Comparison of ENCODE assay signal across 3 cellular contexts in the genomic region with DNA sequence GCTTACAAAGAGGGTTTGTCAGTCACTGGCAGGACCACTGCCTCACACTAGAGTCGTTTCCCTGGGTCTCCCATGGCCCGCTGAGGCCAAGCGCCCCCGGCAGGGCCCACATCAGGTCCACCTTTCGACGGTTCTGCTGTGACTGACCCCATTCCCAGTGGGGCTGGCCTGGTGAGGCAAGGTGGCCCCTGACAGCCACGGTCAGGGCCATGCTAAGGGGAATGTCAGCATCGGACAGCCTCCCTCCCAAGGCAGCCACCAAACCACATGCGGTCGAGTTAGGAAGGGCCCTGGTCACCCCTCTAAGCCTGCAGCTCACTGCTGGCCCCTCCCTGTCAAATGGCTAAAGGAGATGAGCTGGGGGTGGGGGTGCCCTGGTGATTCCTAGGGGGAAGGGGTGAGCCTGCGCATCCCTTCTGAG.
TF ChIP-seq lines count a peak whose summit lies in the region.

No MANE protein-coding gene starts in this region.

TF ChIP-seq in SK-N-SH, 30 proteins besides CTCF, POLR2A, EP300 and RAD21:
- no peak for TF ChIP-seq TEAD4 (IDR thresholded peaks at IDR 0.05; ENCODE audit: borderline replicate concordance, insufficient read depth)
- TF ChIP-seq GATA2 (CRISPR knock-in tag; IDR thresholded peaks at IDR 0.05), result no peak
- TF ChIP-seq, protein P1, sequence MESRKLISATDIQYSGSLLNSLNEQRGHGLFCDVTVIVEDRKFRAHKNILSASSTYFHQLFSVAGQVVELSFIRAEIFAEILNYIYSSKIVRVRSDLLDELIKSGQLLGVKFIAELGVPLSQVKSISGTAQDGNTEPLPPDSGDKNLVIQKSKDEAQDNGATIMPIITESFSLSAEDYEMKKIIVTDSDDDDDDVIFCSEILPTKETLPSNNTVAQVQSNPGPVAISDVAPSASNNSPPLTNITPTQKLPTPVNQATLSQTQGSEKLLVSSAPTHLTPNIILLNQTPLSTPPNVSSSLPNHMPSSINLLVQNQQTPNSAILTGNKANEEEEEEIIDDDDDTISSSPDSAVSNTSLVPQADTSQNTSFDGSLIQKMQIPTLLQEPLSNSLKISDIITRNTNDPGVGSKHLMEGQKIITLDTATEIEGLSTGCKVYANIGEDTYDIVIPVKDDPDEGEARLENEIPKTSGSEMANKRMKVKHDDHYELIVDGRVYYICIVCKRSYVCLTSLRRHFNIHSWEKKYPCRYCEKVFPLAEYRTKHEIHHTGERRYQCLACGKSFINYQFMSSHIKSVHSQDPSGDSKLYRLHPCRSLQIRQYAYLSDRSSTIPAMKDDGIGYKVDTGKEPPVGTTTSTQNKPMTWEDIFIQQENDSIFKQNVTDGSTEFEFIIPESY (IDR thresholded peaks at IDR 0.05; ENCODE audit: borderline replicate concordance, low read depth), result no peak
- no peak for TF ChIP-seq FOXJ3 (CRISPR knock-in tag; IDR thresholded peaks at IDR 0.05)
- no peak for TF ChIP-seq FOSL2 (IDR thresholded peaks at IDR 0.05; ENCODE audit: borderline replicate concordance, low read depth)
- no peak for TF ChIP-seq SIN3A (IDR thresholded peaks at IDR 0.05; ENCODE audit: borderline replicate concordance, low read depth, low read length)
- no peak for TF ChIP-seq MXI1 (IDR thresholded peaks at IDR 0.05; ENCODE audit: low read depth, low read length)

TF ChIP-seq in SK-N-SH treated with all-trans-retinoic acid at 6 μM for 48 hours, 23 proteins besides CTCF, POLR2A, EP300 and RAD21:
- TF ChIP-seq ZFP3 (CRISPR knock-in tag; IDR thresholded peaks at IDR 0.05), result no peak
- no peak for TF ChIP-seq POU6F1 (CRISPR knock-in tag; IDR thresholded peaks at IDR 0.05; ENCODE audit: borderline replicate concordance, low read depth)
- no peak for TF ChIP-seq TOX (CRISPR knock-in tag; IDR thresholded peaks at IDR 0.05; ENCODE audit: borderline replicate concordance)
- TF ChIP-seq ZNF70 (CRISPR knock-in tag; IDR thresholded peaks at IDR 0.05), result no peak

TF ChIP-seq in HepG2, 621 proteins besides CTCF, POLR2A, EP300 and RAD21:
- no peak for TF ChIP-seq TAF1 (CRISPR knock-in tag; IDR thresholded peaks at IDR 0.05)
- no peak for TF ChIP-seq ZNF34 (CRISPR knock-in tag; IDR thresholded peaks at IDR 0.05; ENCODE audit: borderline replicate concordance)
- no peak for TF ChIP-seq ZNF761 (CRISPR knock-in tag; conservative IDR thresholded peaks at IDR 0.05)
